ENCODE assay signal across 27 cellular contexts in the genomic region with DNA sequence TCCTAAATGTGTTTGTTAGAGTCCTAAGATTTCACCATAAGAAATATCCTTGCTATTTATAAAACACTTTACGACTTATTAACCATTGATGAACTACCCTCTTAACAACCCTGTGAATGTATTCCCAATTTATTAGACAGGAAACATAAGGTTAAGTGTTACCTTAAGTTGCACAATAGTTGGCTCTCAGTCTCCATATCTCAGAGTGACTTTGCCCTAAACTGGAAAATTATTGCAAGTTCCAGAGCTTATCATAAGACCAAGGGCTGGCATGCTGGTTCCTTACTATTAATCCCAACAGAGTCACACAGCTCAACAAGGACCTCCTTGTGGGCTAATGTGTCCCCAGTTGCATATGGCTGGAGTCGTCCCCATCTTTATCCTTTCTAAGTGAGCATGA.
"Had no signal": no experiment of that assay in that cellular context is flagged by ENCODE, and none has a peak within 500 bp of the region (broad histone marks: within the 10 kb centered on the region; RNA-seq: fewer than 3 reads in every experiment).

No MANE protein-coding gene starts in this region.

- DNase-seq: cerebellar nuclear complex; dorsolateral prefrontal cortex; effector CD4-positive, alpha-beta T cell; foreskin fibroblast; gastrocnemius medialis; head of caudate nucleus; mammary epithelial cell; mesendoderm; midbrain; naive thymus-derived CD4-positive, alpha-beta T cell; sigmoid colon; spleen; stimulated activated CD4-positive, alpha-beta T cell treated with anti-CD3 and anti-CD28 coated beads, Interleukin-4, amount 100 ng/mL, for 4 hours; stimulated activated naive CD8-positive, alpha-beta T cell treated with anti-CD3 and anti-CD28 coated beads, Interleukin-15, Interleukin-2, amounts not matched to agents 100 U/mL and 50 U/mL, for 24 hours; substantia nigra; testis; upper lobe of left lung had no signal

- H3K4me3 ChIP-seq: dorsolateral prefrontal cortex, gastrocnemius medialis, right atrium auricular region, sigmoid colon, spleen, testis, tibial nerve, upper lobe of left lung, vagina had no signal

- H3K27ac ChIP-seq: dorsolateral prefrontal cortex, epithelial cell of prostate, gastrocnemius medialis, parathyroid adenoma, right atrium auricular region, sigmoid colon, spleen, testis, tibial nerve, upper lobe of left lung, vagina had no signal

- H3K27ac Mint-ChIP-seq: naive thymus-derived CD4-positive, alpha-beta T cell; nephron; progenitor cell of endocrine pancreas; stimulated activated memory B cell treated with anti-CD40 and anti-IgM and Interleukin-4, amounts not matched to agents 10 μg/mL and 1 μg/mL and 100 μg/mL, for 72 hours had no signal

- H3K79me2 ChIP-seq: parathyroid adenoma had no signal

- H3K36me3 ChIP-seq: gastrocnemius medialis, right atrium auricular region, sigmoid colon, spleen, tibial nerve, upper lobe of left lung, vagina had no signal

- H3K9me3 Mint-ChIP-seq: naive thymus-derived CD4-positive, alpha-beta T cell; nephron; stimulated activated memory B cell treated with anti-CD40 and anti-IgM and Interleukin-4, amounts not matched to agents 10 μg/mL and 1 μg/mL and 100 μg/mL, for 72 hours had no signal

- H3K4me1 ChIP-seq: gastrocnemius medialis, parathyroid adenoma, right atrium auricular region, spleen, testis, tibial nerve, upper lobe of left lung, vagina had no signal

- FAIRE-seq: keratinocyte had no signal

- H3K4me3 Mint-ChIP-seq: naive thymus-derived CD4-positive, alpha-beta T cell; nephron; stimulated activated memory B cell treated with anti-CD40 and anti-IgM and Interleukin-4, amounts not matched to agents 10 μg/mL and 1 μg/mL and 100 μg/mL, for 72 hours had no signal

- H3K9me3 ChIP-seq: gastrocnemius medialis, testis, tibial nerve, vagina had no signal

- H2AFZ ChIP-seq: parathyroid adenoma had no signal

- ATAC-seq: esophagus mucosa; gastrocnemius medialis; naive thymus-derived CD4-positive, alpha-beta T cell; stimulated activated memory B cell treated with anti-CD40 and anti-IgM and Interleukin-4, amounts not matched to agents 10 μg/mL and 1 μg/mL and 100 μg/mL, for 72 hours; stimulated activated naive CD8-positive, alpha-beta T cell treated with anti-CD3 and anti-CD28 coated beads, Interleukin-15, Interleukin-2, amounts not matched to agents 100 U/mL and 50 U/mL, for 24 hours had no signal

- H3K9ac ChIP-seq: parathyroid adenoma had no signal

- H3K36me3 Mint-ChIP-seq: naive thymus-derived CD4-positive, alpha-beta T cell; stimulated activated memory B cell treated with anti-CD40 and anti-IgM and Interleukin-4, amounts not matched to agents 10 μg/mL and 1 μg/mL and 100 μg/mL, for 72 hours had no signal

- H3K27me3 ChIP-seq: gastrocnemius medialis, right atrium auricular region, sigmoid colon, testis, tibial nerve, upper lobe of left lung, vagina had no signal
